In genomic region chr11:131511794-131512193, GRCh38 we compare ENCODE assay signal across 8 cellular contexts.
A peak's percentile ranks its signal among the peaks of the same experiment; 100 is the strongest.
DNase-seq lines count a peak whose midpoint lies in the region; ATAC-seq, FAIRE-seq and TF ChIP-seq lines count a peak whose summit lies in the region.

No MANE protein-coding gene starts in this region.

- H3K36me3 ChIP-seq in A673 (ENCODE audit: insufficient read depth, low read length, poor library complexity, severe bottlenecking) (no peaks in the 10 kb centered on the region), suprapubic skin (no peaks in the 10 kb centered on the region)
- H3K36me3 ChIP-seq in CD8-positive, alpha-beta T cell (ENCODE audit: insufficient read depth, low read length): no peaks in the 10 kb centered on the region

- no peak for ATAC-seq in GM18511 (IDR thresholded peaks at IDR 0.05; ENCODE audit: unreplicated experiment)
- no peak for ATAC-seq in CD8-positive, alpha-beta T cell

- H3K27me3 Mint-ChIP-seq in CD8-positive, alpha-beta T cell (ENCODE audit: low read depth): no peaks in the 10 kb centered on the region

- no peak overlapping the region for H3K27ac ChIP-seq in A673 (ENCODE audit: low read depth, low read length, poor library complexity, severe bottlenecking)
- H3K27ac ChIP-seq in suprapubic skin: no peak overlapping the region
- H3K27ac ChIP-seq in CD8-positive, alpha-beta T cell (ENCODE audit: low read depth, low read length): no peak overlapping the region

- H3K27me3 ChIP-seq in A673 (replicated peaks; ENCODE audit: insufficient read depth, low read depth, low read length, poor library complexity): peaks cover 35% of the 10 kb centered on the region
- no peaks in the 10 kb centered on the region for H3K27me3 ChIP-seq in suprapubic skin
- no peaks in the 10 kb centered on the region for H3K27me3 ChIP-seq in CD8-positive, alpha-beta T cell (ENCODE audit: insufficient read depth, low read length)

- WGBS in suprapubic skin: 62% methylated on average over 9 of the region's 9 CpGs

- no peak overlapping the region for H3K27ac Mint-ChIP-seq in CD8-positive, alpha-beta T cell

- CTCF ChIA-PET in A673 (lab: Charles Lee): no interaction called here
- CTCF ChIA-PET in CD8-positive, alpha-beta T cell (lab: Charles Lee): no interaction called here

- intact Hi-C loops in A673 (cut with micrococcal nuclease; ENCODE audit: unreplicated experiment): loop anchor here (5.0 kb wide), 1 partner anchor 449 kb away; no protein-coding TSS in a partner anchor
- intact Hi-C loops in CD8-positive, alpha-beta T cell (cut with DNase I, micrococcal nuclease): no loop called here

- POLR2A ChIA-PET in A673 (lab: Charles Lee; ENCODE audit: low non-redundant PET): no interaction called here
- POLR2A ChIA-PET in CD8-positive, alpha-beta T cell (lab: Charles Lee): no interaction called here

- no peak overlapping the region for H3K4me3 Mint-ChIP-seq in CD8-positive, alpha-beta T cell

- H3K4me1 Mint-ChIP-seq in CD8-positive, alpha-beta T cell (ENCODE audit: low read depth): no peaks in the 10 kb centered on the region

- peak; percentile 66 for FAIRE-seq in GM12892 (lab: Jason Lieb, UNC)

- no peaks in the 10 kb centered on the region for H3K9me3 ChIP-seq in A673 (ENCODE audit: low read depth, low read length, poor library complexity, severe bottlenecking)
- no peaks in the 10 kb centered on the region for H3K9me3 ChIP-seq in suprapubic skin
- H3K9me3 ChIP-seq in CD8-positive, alpha-beta T cell (ENCODE audit: low read length): no peaks in the 10 kb centered on the region

- DNase-seq in A673 (ENCODE audit: low spot score) (peak; percentile 15), GM12892 (ENCODE audit: insufficient read length) (peak; percentile 15), NCI-H1105 treated with DMSO at 0.1 percent for 48 hours (lab: John Stamatoyannopoulos, UW) (peak; percentile 73), fibroblast of mammary gland (ENCODE audit: low read depth) (peak; percentile 10), suprapubic skin (ENCODE audit: low spot score in 2 of 2) (no peak), GM19240 (ENCODE audit: insufficient read length, low spot score) (no peak)
- no peak for DNase-seq in CD8-positive, alpha-beta T cell

- no peak for TF ChIP-seq EP300 in suprapubic skin (IDR thresholded peaks at IDR 0.05)

- H3K4me1 ChIP-seq in A673 (ENCODE audit: insufficient read depth, low read length, poor library complexity, severe bottlenecking) (no peaks in the 10 kb centered on the region), suprapubic skin (no peaks in the 10 kb centered on the region)
- no peaks in the 10 kb centered on the region for H3K4me1 ChIP-seq in CD8-positive, alpha-beta T cell (ENCODE audit: insufficient read depth, low read length)

- no peaks in the 10 kb centered on the region for H3K36me3 Mint-ChIP-seq in CD8-positive, alpha-beta T cell

- H3K4me3 ChIP-seq in A673 (ENCODE audit: low read depth, low read length, poor library complexity, severe bottlenecking) (no peak overlapping the region), fibroblast of mammary gland (ENCODE audit: control insufficient read depth, low read depth, low read length) (no peak overlapping the region), suprapubic skin (no peak overlapping the region)
- H3K4me3 ChIP-seq in CD8-positive, alpha-beta T cell (ENCODE audit: low read depth, low read length): no peak overlapping the region

- H3K9me3 Mint-ChIP-seq in CD8-positive, alpha-beta T cell: peaks cover 4% of the 10 kb centered on the region

- BruUV-seq in A673 (replicated peaks; lab: Mats Ljungman, UMichigan): no TSS peak

- no peak for TF ChIP-seq POLR2A in GM12892 (IDR thresholded peaks at IDR 0.05; ENCODE audit: low read depth, low read length)
- no peak for TF ChIP-seq POLR2A in suprapubic skin (IDR thresholded peaks at IDR 0.05)

- TF ChIP-seq CTCF in A673 (conservative IDR thresholded peaks at IDR 0.05; ENCODE audit: low read depth, low read length) (peak; percentile 73), fibroblast of mammary gland (conservative IDR thresholded peaks at IDR 0.05; ENCODE audit: control insufficient read depth, insufficient read depth, low read depth, low read length) (peak; percentile 38), suprapubic skin (IDR thresholded peaks at IDR 0.05) (peak; percentile 8 to 39)
- TF ChIP-seq CTCF in CD8-positive, alpha-beta T cell (IDR thresholded peaks at IDR 0.05): no peak

Comparison
In these comparisons a context has a peak if more than half of its experiments do, and no peak if none do; other contexts are left out.
1. DNase-seq: peak in A673 (single experiment), GM12892 (single experiment), NCI-H1105 treated with DMSO at 0.1 percent for 48 hours (single experiment) and fibroblast of mammary gland (single experiment); none in suprapubic skin (0 of 2), CD8-positive, alpha-beta T cell (0 of 7) and GM19240 (single experiment).